In the genomic region with DNA sequence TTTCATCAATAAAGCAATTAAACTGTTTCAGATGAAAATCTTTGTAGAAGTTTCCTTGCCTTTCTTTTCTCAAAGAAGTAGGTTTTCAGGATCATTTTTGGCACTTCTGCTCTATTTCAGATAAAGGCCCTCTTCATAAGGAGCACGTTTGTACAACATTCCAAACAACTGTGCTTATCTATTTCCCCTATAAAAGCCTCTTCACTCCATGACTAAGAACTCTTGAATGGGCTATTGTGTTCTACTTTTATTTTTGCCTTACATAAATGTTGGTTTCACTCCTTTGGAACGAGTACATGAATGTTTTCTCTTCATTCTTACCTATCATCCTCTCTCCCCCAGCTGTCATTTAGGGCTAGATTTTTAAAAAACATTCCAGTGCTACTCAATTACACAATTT, we compare ENCODE assay signal across 31 cellular contexts.
"Had no signal": no experiment of that assay in that cellular context is flagged by ENCODE, and none has a peak within 500 bp of the region (broad histone marks: within the 10 kb centered on the region; RNA-seq: fewer than 3 reads in every experiment).

No MANE protein-coding gene starts in this region.

- ATAC-seq: activated CD4-positive, alpha-beta T cell treated with anti-CD3 and anti-CD28 coated beads for 36 hours; activated CD8-positive, alpha-beta memory T cell treated with anti-CD3 and anti-CD28 coated beads, Interleukin-2, amount 10 ng/mL, durations not matched to agents 7 days and 5 days; activated CD8-positive, alpha-beta T cell treated with anti-CD3 and anti-CD28 coated beads, Interleukin-2, amount 10 ng/mL, durations not matched to agents 7 days and 5 days; activated naive CD8-positive, alpha-beta T cell treated with anti-CD3 and anti-CD28 coated beads, Interleukin-2, amount 50 U/mL, for 24 hours; heart right ventricle; stimulated activated effector memory CD8-positive, alpha-beta T cell treated with anti-CD3 and anti-CD28 coated beads, Interleukin-12 subunit alpha, Interleukin-12 subunit beta, amount 100 ng/mL, for 72 hours; stimulated activated naive CD8-positive, alpha-beta T cell treated with anti-CD3 and anti-CD28 coated beads, Interleukin-15, amount 100 ng/mL, for 72 hours had no signal

- H3K36me3 Mint-ChIP-seq: activated CD8-positive, alpha-beta memory T cell treated with anti-CD3 and anti-CD28 coated beads, Interleukin-2, amount 10 ng/mL, durations not matched to agents 7 days and 5 days; activated naive CD4-positive, alpha-beta T cell treated with anti-CD3 and anti-CD28 coated beads, Interleukin-2, amount 50 U/mL, for 24 hours; mesothelial cell of epicardium; naive B cell; stimulated activated effector memory CD8-positive, alpha-beta T cell treated with anti-CD3 and anti-CD28 coated beads, Interleukin-12 subunit alpha, Interleukin-12 subunit beta, amount 100 ng/mL, for 72 hours; type B pancreatic cell had no signal

- FAIRE-seq: small intestine had no signal

- H3K4me3 ChIP-seq: colonic mucosa, dorsolateral prefrontal cortex, heart right ventricle, left ventricle myocardium inferior, ovary, prostate gland, sigmoid colon, vagina had no signal

- H3K27me3 Mint-ChIP-seq: activated B cell treated with CpG ODN at 0.5 μM for 24 hours; activated CD4-positive, alpha-beta T cell treated with anti-CD3 and anti-CD28 coated beads for 36 hours; activated CD8-positive, alpha-beta memory T cell treated with anti-CD3 and anti-CD28 coated beads, Interleukin-2, amount 10 ng/mL, durations not matched to agents 7 days and 5 days; activated naive CD4-positive, alpha-beta T cell treated with anti-CD3 and anti-CD28 coated beads, Interleukin-2, amount 50 U/mL, for 24 hours; activated naive CD8-positive, alpha-beta T cell treated with anti-CD3 and anti-CD28 coated beads, Interleukin-2, amount 50 U/mL, for 24 hours; naive B cell; stimulated activated naive CD8-positive, alpha-beta T cell treated with anti-CD3 and anti-CD28 coated beads, Interleukin-15, amount 100 ng/mL, for 72 hours; type B pancreatic cell had no signal

- H3K4me1 ChIP-seq: colonic mucosa, heart right ventricle, left ventricle myocardium inferior, prostate gland, sigmoid colon, vagina had no signal

- H3K4me3 Mint-ChIP-seq: activated B cell treated with CpG ODN at 0.5 μM for 24 hours; activated CD4-positive, alpha-beta T cell treated with anti-CD3 and anti-CD28 coated beads for 36 hours; activated CD8-positive, alpha-beta memory T cell treated with anti-CD3 and anti-CD28 coated beads, Interleukin-2, amount 10 ng/mL, durations not matched to agents 7 days and 5 days; activated CD8-positive, alpha-beta T cell treated with anti-CD3 and anti-CD28 coated beads, Interleukin-2, amount 10 ng/mL, durations not matched to agents 7 days and 5 days; activated naive CD4-positive, alpha-beta T cell treated with anti-CD3 and anti-CD28 coated beads, Interleukin-2, amount 50 U/mL, for 24 hours; activated naive CD8-positive, alpha-beta T cell treated with anti-CD3 and anti-CD28 coated beads, Interleukin-2, amount 50 U/mL, for 24 hours; mesothelial cell of epicardium; naive B cell; nephron progenitor cell; stimulated activated effector memory CD8-positive, alpha-beta T cell treated with anti-CD3 and anti-CD28 coated beads, Interleukin-12 subunit alpha, Interleukin-12 subunit beta, amount 100 ng/mL, for 72 hours; stimulated activated naive CD8-positive, alpha-beta T cell treated with anti-CD3 and anti-CD28 coated beads, Interleukin-15, amount 100 ng/mL, for 72 hours; T-helper 2 cell treated with Interferon-gamma antibody and Interleukin-4, amounts not matched to agents 5 μg/mL and 100 μg/mL, for 36 hours; type B pancreatic cell had no signal

- DNase-seq: activated B cell treated with CpG ODN at 0.5 μM for 24 hours; activated CD4-positive, alpha-beta T cell treated with anti-CD3 and anti-CD28 coated beads for 36 hours; activated CD8-positive, alpha-beta memory T cell treated with anti-CD3 and anti-CD28 coated beads, Interleukin-2, amount 10 ng/mL, durations not matched to agents 7 days and 5 days; activated CD8-positive, alpha-beta T cell treated with anti-CD3 and anti-CD28 coated beads, Interleukin-2, amount 10 ng/mL, durations not matched to agents 7 days and 5 days; activated naive CD8-positive, alpha-beta T cell treated with anti-CD3 and anti-CD28 coated beads, Interleukin-2, amount 50 U/mL, for 24 hours; activated T-cell treated with anti-CD3 and anti-CD28 coated beads, Interleukin-2, amount 50 U/mL, for 48 hours; cerebellar nuclear complex; colonic mucosa; dorsolateral prefrontal cortex; effector memory CD4-positive, alpha-beta T cell; foreskin fibroblast; heart right ventricle; left ventricle myocardium inferior; naive B cell; nephron progenitor cell; ovary; retina; sigmoid colon; small intestine; stimulated activated CD4-positive, alpha-beta T cell treated with anti-CD3 and anti-CD28 coated beads, Interleukin-4, amount 100 ng/mL, for 24 hours; stimulated activated naive CD8-positive, alpha-beta T cell treated with anti-CD3 and anti-CD28 coated beads, Interleukin-15, amount 100 ng/mL, for 72 hours; substantia nigra; T-helper 1 cell had no signal

- H3K9me3 ChIP-seq: colonic mucosa, heart right ventricle, left ventricle myocardium inferior, ovary, prostate gland, sigmoid colon, vagina had no signal

- H3K27ac ChIP-seq: colonic mucosa, dorsolateral prefrontal cortex, heart right ventricle, left ventricle myocardium inferior, ovary, prostate gland, sigmoid colon, vagina had no signal

- H3K4me1 Mint-ChIP-seq: activated B cell treated with CpG ODN at 0.5 μM for 24 hours; activated CD4-positive, alpha-beta T cell treated with anti-CD3 and anti-CD28 coated beads for 36 hours; activated CD8-positive, alpha-beta memory T cell treated with anti-CD3 and anti-CD28 coated beads, Interleukin-2, amount 10 ng/mL, durations not matched to agents 7 days and 5 days; activated naive CD4-positive, alpha-beta T cell treated with anti-CD3 and anti-CD28 coated beads, Interleukin-2, amount 50 U/mL, for 24 hours; activated naive CD8-positive, alpha-beta T cell treated with anti-CD3 and anti-CD28 coated beads, Interleukin-2, amount 50 U/mL, for 24 hours; stimulated activated effector memory CD8-positive, alpha-beta T cell treated with anti-CD3 and anti-CD28 coated beads, Interleukin-12 subunit alpha, Interleukin-12 subunit beta, amount 100 ng/mL, for 72 hours; stimulated activated naive CD8-positive, alpha-beta T cell treated with anti-CD3 and anti-CD28 coated beads, Interleukin-15, amount 100 ng/mL, for 72 hours had no signal

- H3K9me3 Mint-ChIP-seq: activated B cell treated with CpG ODN at 0.5 μM for 24 hours; activated naive CD4-positive, alpha-beta T cell treated with anti-CD3 and anti-CD28 coated beads, Interleukin-2, amount 50 U/mL, for 24 hours; nephron progenitor cell; stimulated activated effector memory CD8-positive, alpha-beta T cell treated with anti-CD3 and anti-CD28 coated beads, Interleukin-12 subunit alpha, Interleukin-12 subunit beta, amount 100 ng/mL, for 72 hours; T-helper 2 cell treated with Interferon-gamma antibody and Interleukin-4, amounts not matched to agents 5 μg/mL and 100 μg/mL, for 36 hours; type B pancreatic cell had no signal

- H3K36me3 ChIP-seq: colonic mucosa, heart right ventricle, left ventricle myocardium inferior, ovary, prostate gland, sigmoid colon, vagina had no signal

- H3K27me3 ChIP-seq: colonic mucosa, ovary, sigmoid colon, vagina had no signal

- H3K27ac Mint-ChIP-seq: activated B cell treated with CpG ODN at 0.5 μM for 24 hours; activated CD4-positive, alpha-beta T cell treated with anti-CD3 and anti-CD28 coated beads for 36 hours; activated CD8-positive, alpha-beta memory T cell treated with anti-CD3 and anti-CD28 coated beads, Interleukin-2, amount 10 ng/mL, durations not matched to agents 7 days and 5 days; activated CD8-positive, alpha-beta T cell treated with anti-CD3 and anti-CD28 coated beads, Interleukin-2, amount 10 ng/mL, durations not matched to agents 7 days and 5 days; activated naive CD4-positive, alpha-beta T cell treated with anti-CD3 and anti-CD28 coated beads, Interleukin-2, amount 50 U/mL, for 24 hours; activated naive CD8-positive, alpha-beta T cell treated with anti-CD3 and anti-CD28 coated beads, Interleukin-2, amount 50 U/mL, for 24 hours; activated T-helper 2 cell treated with anti-CD3 and anti-CD28 coated beads, Interferon-gamma antibody, Interleukin-2, Interleukin-4, amounts not matched to agents 10 μg/mL and 5 μg/mL and 100 μg/mL, durations not matched to agents 14 hours and 24 hours and 36 hours; mesothelial cell of epicardium; naive B cell; nephron progenitor cell; stimulated activated effector memory CD8-positive, alpha-beta T cell treated with anti-CD3 and anti-CD28 coated beads, Interleukin-12 subunit alpha, Interleukin-12 subunit beta, amount 100 ng/mL, for 72 hours; stimulated activated naive CD8-positive, alpha-beta T cell treated with anti-CD3 and anti-CD28 coated beads, Interleukin-15, amount 100 ng/mL, for 72 hours; T-helper 2 cell treated with Interferon-gamma antibody and Interleukin-4, amounts not matched to agents 5 μg/mL and 100 μg/mL, for 36 hours; type B pancreatic cell had no signal
